17 cellular contexts compared by ENCODE assay signal in the genomic region with DNA sequence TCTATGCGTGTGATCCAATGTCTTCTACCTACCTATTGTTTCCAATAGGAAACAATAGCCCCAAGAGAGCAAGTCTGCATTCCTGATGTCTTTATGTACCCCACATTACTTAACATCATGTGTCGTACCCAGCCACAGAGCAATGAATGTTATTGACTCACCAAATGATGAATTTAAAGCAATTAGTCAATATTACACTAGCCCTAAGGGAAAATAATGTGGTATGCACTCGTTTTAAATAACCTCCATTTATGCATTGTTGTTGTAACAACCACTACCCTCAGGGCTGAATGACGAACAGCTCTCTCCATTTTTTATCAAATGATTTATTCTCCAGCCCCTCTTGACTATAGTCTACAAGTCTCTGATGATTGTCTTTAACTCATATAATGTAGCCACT.
DNase-seq lines count a peak whose midpoint lies in the region; ATAC-seq and TF ChIP-seq lines count a peak whose summit lies in the region.
"Had no signal": no experiment of that assay in that cellular context is flagged by ENCODE, and none has a peak within 500 bp of the region (broad histone marks: within the 10 kb centered on the region; RNA-seq: fewer than 3 reads in every experiment).

No MANE protein-coding gene starts in this region.

- CTCF ChIA-PET in PC-3 (lab: Charles Lee): no interaction called here

- no peak overlapping the region for H3K4me3 Mint-ChIP-seq in CD14-positive monocyte
- H3K4me3 Mint-ChIP-seq: CD4-positive, alpha-beta memory T cell; IgD-negative memory B cell had no signal

- H3K9me3 ChIP-seq in PC-3 (ENCODE audit: low read length): no peaks in the 10 kb centered on the region
- H3K9me3 ChIP-seq: BE2C, SJSA1 had no signal

- H3K27ac ChIP-seq in PC-3 (ENCODE audit: low read length): peak overlapping the region; percentile 50
- peak overlapping the region; percentile 52 for H3K27ac ChIP-seq in epithelial cell of prostate
- H3K27ac ChIP-seq: SJSA1 had no signal

- H3K27me3 Mint-ChIP-seq in CD14-positive monocyte (ENCODE audit: low read depth in 3 of 3): no peaks in the 10 kb centered on the region
- H3K27me3 Mint-ChIP-seq: CD4-positive, alpha-beta memory T cell; IgD-negative memory B cell had no signal

- intact Hi-C loops in PC-3 (cut with micrococcal nuclease) (no loop called here), CD14-positive monocyte (cut with micrococcal nuclease) (no loop called here)

- no peaks in the 10 kb centered on the region for H3K36me3 ChIP-seq in PC-3 (ENCODE audit: low read depth, low read length)
- H3K36me3 ChIP-seq: BE2C, SJSA1 had no signal

- no peak overlapping the region for H3K9ac ChIP-seq in PC-3 (ENCODE audit: low read length)

- no peaks in the 10 kb centered on the region for H3K4me1 Mint-ChIP-seq in CD14-positive monocyte
- H3K4me1 Mint-ChIP-seq: CD4-positive, alpha-beta memory T cell; IgD-negative memory B cell had no signal

- no peak overlapping the region for H3K4me3 ChIP-seq in PC-3 (ENCODE audit: low read length)
- H3K4me3 ChIP-seq: SJSA1 had no signal

- H3K27me3 ChIP-seq in PC-3 (ENCODE audit: low read length): no peaks in the 10 kb centered on the region
- H3K27me3 ChIP-seq: BE2C, SJSA1 had no signal

- H3F3A ChIP-seq in PC-3 (ENCODE audit: low read length, unreplicated experiment): no peaks in the 10 kb centered on the region

- H3K9me2 ChIP-seq in PC-3 (replicated peaks; ENCODE audit: low read length): no peaks in the 10 kb centered on the region

- H3K4me2 ChIP-seq in PC-3 (ENCODE audit: low read length): no peak overlapping the region

- no peaks in the 10 kb centered on the region for H3K36me3 Mint-ChIP-seq in CD14-positive monocyte
- H3K36me3 Mint-ChIP-seq: CD4-positive, alpha-beta memory T cell; IgD-negative memory B cell had no signal

- BruUV-seq in PC-3 (replicated peaks; lab: Mats Ljungman, UMichigan): no TSS peak

- no peaks in the 10 kb centered on the region for H4K20me1 ChIP-seq in PC-3 (ENCODE audit: low read length)

- TF ChIP-seq CTCF in PC-3 (conservative IDR thresholded peaks at IDR 0.05; ENCODE audit: low read depth, low read length) (no peak), CD14-positive monocyte (IDR thresholded peaks at IDR 0.05) (no peak)

- H2AFZ ChIP-seq in PC-3 (ENCODE audit: low read length): no peak overlapping the region

- ATAC-seq in PC-3: no peak
- ATAC-seq in GM21526 (IDR thresholded peaks at IDR 0.05; ENCODE audit: low FRiP score, unreplicated experiment): no peak

- H3K27ac Mint-ChIP-seq in CD14-positive monocyte: no peak overlapping the region
- H3K27ac Mint-ChIP-seq: CD4-positive, alpha-beta memory T cell; IgD-negative memory B cell had no signal

- peaks cover 0 to 3% (median 2%) of the 10 kb centered on the region in 7 donors for H3K9me3 Mint-ChIP-seq in CD14-positive monocyte

- POLR2A ChIA-PET in PC-3 (lab: Charles Lee; ENCODE audit: unreplicated experiment): no interaction called here

- H3K4me1 ChIP-seq in PC-3 (ENCODE audit: insufficient read depth, low read length): no peaks in the 10 kb centered on the region
- H3K4me1 ChIP-seq: BE2C had no signal

- no peaks in the 10 kb centered on the region for H3K79me2 ChIP-seq in PC-3 (ENCODE audit: low read length)

- DNase-seq in ELR (ENCODE audit: low read depth) (peak; percentile 88), PC-3 (peak; percentile 50), epithelial cell of prostate (ENCODE audit: low read depth, low spot score) (peak; percentile 24), CD14-positive monocyte (ENCODE audit: low spot score) (no peak), COLO668 (lab: John Stamatoyannopoulos, UW; ENCODE audit: unreplicated experiment) (no peak)
- DNase-seq in activated CD4-positive, CD25-positive, alpha-beta regulatory T cell (lab: John Stamatoyannopoulos, UW): no peak
- DNase-seq: ACHN; BE2C; CD4-positive, alpha-beta memory T cell; Kasumi-1; MV-4-11; NCI-H1930; NCI-H526 treated with DMSO at 0.1 percent for 48 hours; NK-92 treated with Interleukin-12 subunit alpha and Interleukin-12 subunit beta, amount 100 ng/mL, for 24 hours had no signal

Comparison
In these comparisons a context has a peak if more than half of its experiments do, and no peak if none do; other contexts are left out.
1. DNase-seq: peak in ELR (single experiment), PC-3 (single experiment) and epithelial cell of prostate (single experiment); none in CD14-positive monocyte (single experiment), COLO668 (single experiment) and activated CD4-positive, CD25-positive, alpha-beta regulatory T cell (0 of 4).